ENCODE assay signal across 8 cellular contexts in the genomic region with DNA sequence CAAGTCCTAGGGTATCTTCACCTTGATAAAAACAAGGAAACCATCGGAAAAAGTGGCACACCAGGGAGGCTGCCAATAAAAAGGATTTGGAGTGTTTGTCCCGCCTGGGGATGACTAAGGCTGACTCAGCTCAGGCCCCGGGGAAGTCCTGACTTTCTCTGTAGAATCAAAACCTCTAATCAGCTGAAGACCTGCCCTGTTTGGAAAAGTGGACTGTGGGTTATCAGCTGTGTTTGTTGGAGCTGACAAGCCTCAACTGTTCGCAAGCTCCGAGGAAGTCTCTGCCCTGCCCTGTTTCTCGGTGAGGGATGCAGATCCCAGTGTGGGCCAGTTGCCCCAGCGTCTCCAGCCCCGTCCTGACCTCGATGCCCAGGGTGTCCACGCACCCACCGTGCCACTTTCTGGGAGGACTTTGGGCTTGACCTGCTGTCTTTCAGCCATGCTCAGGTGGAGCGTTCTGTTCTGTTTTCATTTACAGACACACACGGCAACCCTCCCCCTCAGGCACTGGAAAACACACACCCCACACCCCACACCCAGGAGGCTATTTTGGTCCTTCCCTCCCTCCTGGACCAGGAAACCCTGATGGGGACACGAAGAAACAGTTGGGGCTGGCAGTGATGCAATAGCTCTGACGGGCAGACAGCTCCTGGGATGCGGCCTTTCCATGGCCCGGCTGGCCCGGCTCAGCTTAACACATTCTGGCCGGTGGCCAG. TPM values are rescaled to one million over a fixed set of nuclear protein-coding genes. Genes with fewer than 3 reads are reported as not detected.
DNase-seq lines count a peak whose midpoint lies in the region; ATAC-seq, FAIRE-seq and TF ChIP-seq lines count a peak whose summit lies in the region.

No MANE protein-coding gene starts in this region.

- H3K36me3 ChIP-seq in gastroesophageal sphincter (peaks cover 0 to 41% of the 10 kb centered on the region in 2 donors), small intestine (ENCODE audit: control insufficient read depth in 2 of 2, insufficient read depth in 2 of 2, low read length in 2 of 2) (peaks cover 0 to 4% of the 10 kb centered on the region in 2 donors)

- peak; percentile 41 for DNase-seq in activated naive CD8-positive, alpha-beta T cell treated with anti-CD3 and anti-CD28 coated beads, Interleukin-2, amount 50 U/mL, for 24 hours
- no peak for DNase-seq in activated naive CD8-positive, alpha-beta T cell treated with anti-CD3 and anti-CD28 coated beads for 36 hours
- DNase-seq in SW480 (ENCODE audit: low spot score), result peak; percentile 73
- peak; percentile 97 for DNase-seq in small intestine
- no peak for DNase-seq in cortex of kidney (lab: John Stamatoyannopoulos, UW)

- H3K4me3 ChIP-seq in gastroesophageal sphincter, result no peak overlapping the region
- peak overlapping the region in 1 of 2 donors; percentile 17 for H3K4me3 ChIP-seq in small intestine (ENCODE audit: low read depth in 1 of 2, low read length in 2 of 2)

- H3K36me3 Mint-ChIP-seq in activated naive CD8-positive, alpha-beta T cell treated with anti-CD3 and anti-CD28 coated beads, Interleukin-2, amount 50 U/mL, for 24 hours (ENCODE audit: low read depth), result no peaks in the 10 kb centered on the region
- no peaks in the 10 kb centered on the region for H3K36me3 Mint-ChIP-seq in activated naive CD8-positive, alpha-beta T cell treated with anti-CD3 and anti-CD28 coated beads for 36 hours

- ATAC-seq in activated naive CD8-positive, alpha-beta T cell treated with anti-CD3 and anti-CD28 coated beads, Interleukin-2, amount 50 U/mL, for 24 hours, result peak; percentile 60
- ATAC-seq in gastroesophageal sphincter (peak; percentile 73), HG02870 (IDR thresholded peaks at IDR 0.05; ENCODE audit: unreplicated experiment) (no peak), GM21390 (IDR thresholded peaks at IDR 0.05; ENCODE audit: unreplicated experiment) (no peak)

- H3K27ac ChIP-seq in gastroesophageal sphincter (peak overlapping the region; percentile 19 to 61 (median 54)), small intestine (ENCODE audit: low read depth in 1 of 2, low read length in 1 of 2) (peak overlapping the region; percentile 89 to 96)

- H3K4me1 ChIP-seq in gastroesophageal sphincter, result peaks cover 0 to 19% (median 11%) of the 10 kb centered on the region in 3 donors
- H3K4me1 ChIP-seq in small intestine (ENCODE audit: control insufficient read depth in 2 of 2, insufficient read depth in 1 of 2, low read depth in 1 of 2, low read length in 1 of 2), result peaks cover 5 to 26% of the 10 kb centered on the region in 2 donors

- H3K9me3 ChIP-seq in gastroesophageal sphincter (no peaks in the 10 kb centered on the region), small intestine (ENCODE audit: control insufficient read depth, low read depth) (no peaks in the 10 kb centered on the region)

- TF ChIP-seq CTCF in gastroesophageal sphincter (IDR thresholded peaks at IDR 0.05), result no peak

- H3K27me3 ChIP-seq in gastroesophageal sphincter, result no peaks in the 10 kb centered on the region
- no peaks in the 10 kb centered on the region for H3K27me3 ChIP-seq in small intestine (ENCODE audit: control insufficient read depth in 2 of 2, insufficient read depth in 2 of 2, low read length in 2 of 2)

- peaks cover 26% of the 10 kb centered on the region for H3K4me1 Mint-ChIP-seq in activated naive CD8-positive, alpha-beta T cell treated with anti-CD3 and anti-CD28 coated beads, Interleukin-2, amount 50 U/mL, for 24 hours
- peaks cover 15% of the 10 kb centered on the region for H3K4me1 Mint-ChIP-seq in activated naive CD8-positive, alpha-beta T cell treated with anti-CD3 and anti-CD28 coated beads for 36 hours

- TF ChIP-seq POLR2A in gastroesophageal sphincter (IDR thresholded peaks at IDR 0.05), result no peak

- H3K9me3 Mint-ChIP-seq in activated naive CD8-positive, alpha-beta T cell treated with anti-CD3 and anti-CD28 coated beads, Interleukin-2, amount 50 U/mL, for 24 hours, result no peaks in the 10 kb centered on the region
- H3K9me3 Mint-ChIP-seq in activated naive CD8-positive, alpha-beta T cell treated with anti-CD3 and anti-CD28 coated beads for 36 hours, result no peaks in the 10 kb centered on the region

- H3K4me3 Mint-ChIP-seq in activated naive CD8-positive, alpha-beta T cell treated with anti-CD3 and anti-CD28 coated beads, Interleukin-2, amount 50 U/mL, for 24 hours, result no peak overlapping the region
- H3K4me3 Mint-ChIP-seq in activated naive CD8-positive, alpha-beta T cell treated with anti-CD3 and anti-CD28 coated beads for 36 hours, result no peak overlapping the region

- H3K27me3 Mint-ChIP-seq in activated naive CD8-positive, alpha-beta T cell treated with anti-CD3 and anti-CD28 coated beads, Interleukin-2, amount 50 U/mL, for 24 hours, result no peaks in the 10 kb centered on the region
- H3K27me3 Mint-ChIP-seq in activated naive CD8-positive, alpha-beta T cell treated with anti-CD3 and anti-CD28 coated beads for 36 hours, result no peaks in the 10 kb centered on the region

- no peak for FAIRE-seq in small intestine (lab: Jason Lieb, UNC)

- H3K27ac Mint-ChIP-seq in activated naive CD8-positive, alpha-beta T cell treated with anti-CD3 and anti-CD28 coated beads, Interleukin-2, amount 50 U/mL, for 24 hours, result no peak overlapping the region
- no peak overlapping the region for H3K27ac Mint-ChIP-seq in activated naive CD8-positive, alpha-beta T cell treated with anti-CD3 and anti-CD28 coated beads for 36 hours

- TF ChIP-seq EP300 in gastroesophageal sphincter (IDR thresholded peaks at IDR 0.05), result no peak

- 19 to 83% methylated on average over 3 to 11 of the region's 19 CpGs for WGBS in gastroesophageal sphincter (ENCODE audit: low coverage in 1 of 2), 2 donors
- WGBS in small intestine, 3 donors, result 21 to 46% (median 32%) methylated on average over 19 of the region's 19 CpGs

RNA-seq across cellular contexts. Expression of a gene that starts 27.6 kb away (rescaled TPM):
- total RNA-seq in activated naive CD8-positive, alpha-beta T cell treated with anti-CD3 and anti-CD28 coated beads for 36 hours, result 10 to 100 TPM; 54.9 to 58.4 TPM
- 10 to 100 TPM; 40.8 to 61.1 (median 45.5) TPM for total RNA-seq in gastroesophageal sphincter
- polyA plus RNA-seq in small intestine, result 10 to 100 TPM; 39.8 to 51.2 (median 47.8) TPM

RNA-seq across cellular contexts. Expression of a gene that starts 38.4 kb away (rescaled TPM):
- total RNA-seq in activated naive CD8-positive, alpha-beta T cell treated with anti-CD3 and anti-CD28 coated beads for 36 hours, result 1 to 10 TPM; 3.7 to 4.6 TPM
- 10 to 100 TPM in 3 of 4 donors, 1 to 10 TPM in 1; 6.4 to 16.8 (median 10.4) TPM for total RNA-seq in gastroesophageal sphincter
- polyA plus RNA-seq in small intestine, result 10 to 100 TPM in 1 of 3 donors, 1 to 10 TPM in 2; 2.9 to 16.3 (median 3.5) TPM

RNA-seq across cellular contexts. Expression of a gene that starts 55.3 kb away (rescaled TPM):
- total RNA-seq in activated naive CD8-positive, alpha-beta T cell treated with anti-CD3 and anti-CD28 coated beads for 36 hours, result 1 to 10 TPM; 2.5 to 2.6 TPM
- 10 to 100 TPM in 3 of 4 donors, 1 to 10 TPM in 1; 8.9 to 16.8 (median 12.7) TPM for total RNA-seq in gastroesophageal sphincter
- 1 to 10 TPM; 7.7 to 10.0 (median 8.9) TPM for polyA plus RNA-seq in small intestine

RNA-seq across cellular contexts. Expression of a gene that starts 59.5 kb away (rescaled TPM):
- 1 to 10 TPM; 3.2 to 3.4 TPM for total RNA-seq in activated naive CD8-positive, alpha-beta T cell treated with anti-CD3 and anti-CD28 coated beads for 36 hours
- 10 to 100 TPM; 17.4 to 33.4 (median 22.2) TPM for total RNA-seq in gastroesophageal sphincter
- 100 to 1,000 TPM in 1 of 3 donors, 10 to 100 TPM in 2; 24.1 to 122 (median 85.7) TPM for polyA plus RNA-seq in small intestine

Comparison
In these comparisons a context has a peak if more than half of its experiments do, and no peak if none do; other contexts are left out.
1. DNase-seq: peak in activated naive CD8-positive, alpha-beta T cell treated with anti-CD3 and anti-CD28 coated beads, Interleukin-2, amount 50 U/mL, for 24 hours (single experiment), SW480 (single experiment) and small intestine (single experiment); none in activated naive CD8-positive, alpha-beta T cell treated with anti-CD3 and anti-CD28 coated beads for 36 hours (single experiment) and cortex of kidney (single experiment).
2. ATAC-seq: peak in activated naive CD8-positive, alpha-beta T cell treated with anti-CD3 and anti-CD28 coated beads, Interleukin-2, amount 50 U/mL, for 24 hours (single experiment) and gastroesophageal sphincter (single experiment); none in HG02870 (single experiment) and GM21390 (single experiment).